24 cellular contexts compared by ENCODE assay signal in the genomic region with DNA sequence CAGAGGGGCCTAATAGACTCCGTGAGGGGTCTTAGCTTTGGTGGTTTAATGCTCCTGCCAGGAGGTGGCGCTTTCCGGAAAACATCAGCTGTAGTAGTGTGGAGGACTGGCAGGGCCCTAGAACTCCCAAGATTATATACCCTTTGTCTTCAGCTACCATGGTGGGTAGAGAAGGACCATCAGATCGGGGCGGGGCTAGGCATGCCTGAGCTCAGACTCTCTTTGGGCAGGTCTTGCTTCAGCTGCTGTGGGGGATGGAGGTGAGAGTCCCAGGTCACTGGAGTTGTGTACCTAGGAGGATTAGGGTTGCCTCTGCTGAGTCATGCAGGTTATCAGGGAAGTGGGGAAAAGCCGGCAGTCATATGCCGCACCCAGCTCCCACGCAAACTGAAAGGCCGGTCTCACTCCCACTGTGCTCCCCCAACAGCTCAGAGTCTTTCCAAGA.
DNase-seq lines count a peak whose midpoint lies in the region; ATAC-seq and TF ChIP-seq lines count a peak whose summit lies in the region.
"Had no signal": no experiment of that assay in that cellular context is flagged by ENCODE, and none has a peak within 500 bp of the region (broad histone marks: within the 10 kb centered on the region; RNA-seq: fewer than 3 reads in every experiment).

No MANE protein-coding gene starts in this region.

- H3K36me3 Mint-ChIP-seq in H9 (ENCODE audit: insufficient read depth in 1 of 3, low read depth in 3 of 3) (peaks cover 2 to 10% (median 6%) of the 10 kb centered on the region in 3 experiments; a peak in 4 of 7 replicates), progenitor cell of endocrine pancreas (ENCODE audit: insufficient read depth) (peaks cover 2% of the 10 kb centered on the region)
- H3K36me3 Mint-ChIP-seq in activated naive CD4-positive, alpha-beta T cell treated with anti-CD3 and anti-CD28 coated beads, Interleukin-2, amount 10 ng/mL, durations not matched to agents 7 days and 5 days, result peaks cover 3% of the 10 kb centered on the region
- H3K36me3 Mint-ChIP-seq: CD4-positive, alpha-beta memory T cell had no signal

- no peak overlapping the region for H2AFZ ChIP-seq in H9 (ENCODE audit: low read length)

- H3K9me3 ChIP-seq in H9 (ENCODE audit: control insufficient read depth, low read depth, low read length) (no peaks in the 10 kb centered on the region), esophagus (ENCODE audit: control insufficient read depth in 2 of 2, insufficient read depth in 1 of 2, low read depth in 1 of 2, low read length in 1 of 2) (peaks cover 0 to 3% of the 10 kb centered on the region in 2 donors)
- H3K9me3 ChIP-seq: psoas muscle, upper lobe of left lung had no signal

- no peaks in the 10 kb centered on the region for H3K79me2 ChIP-seq in H9 (ENCODE audit: insufficient read depth, low read length)

- CTCF ChIA-PET in activated naive CD4-positive, alpha-beta T cell treated with anti-CD3 and anti-CD28 coated beads, Interleukin-2, amount 10 ng/mL, durations not matched to agents 7 days and 5 days (lab: Charles Lee), result interaction anchor here (0.9 kb wide), 2 partner anchors 9 to 36 kb away, joined by 3 to 4 read pairs; no protein-coding TSS in a partner anchor

- no peak overlapping the region for H3K18ac ChIP-seq in H9 (ENCODE audit: insufficient read length, low read depth, low read length)

- no peak overlapping the region for H3K4ac ChIP-seq in H9 (ENCODE audit: low read depth, low read length)

- H3K9ac ChIP-seq in H9 (ENCODE audit: extremely low read depth, insufficient read length, low read length), result no peak overlapping the region

- H3K23ac ChIP-seq in H9 (ENCODE audit: insufficient read length, low read depth, low read length), result no peak overlapping the region

- no peak overlapping the region for H2BK5ac ChIP-seq in H9 (ENCODE audit: insufficient read length, low read length)

- ATAC-seq in HG02840 (IDR thresholded peaks at IDR 0.05; ENCODE audit: low FRiP score, unreplicated experiment), result no peak
- ATAC-seq: activated CD8-positive, alpha-beta T cell treated with anti-CD3 and anti-CD28 coated beads, Interleukin-2, amount 10 ng/mL, durations not matched to agents 7 days and 5 days; left ventricle myocardium superior; psoas muscle had no signal

- no peaks in the 10 kb centered on the region for H3K23me2 ChIP-seq in H9 (ENCODE audit: insufficient read length, low read depth, low read length, poor library complexity, severe bottlenecking)

- H3K36me3 ChIP-seq in esophagus (ENCODE audit: control insufficient read depth in 2 of 2, insufficient read depth in 2 of 2, low read length in 1 of 2), result no peaks in the 10 kb centered on the region
- H3K36me3 ChIP-seq: esophagus muscularis mucosa, upper lobe of left lung had no signal

- H3K14ac ChIP-seq in H9 (ENCODE audit: insufficient read depth, low read length), result no peak overlapping the region

- H4K91ac ChIP-seq in H9 (ENCODE audit: insufficient read length, low read depth, low read length), result no peak overlapping the region

- H4K5ac ChIP-seq in H9 (ENCODE audit: insufficient read length, low read depth, low read length), result no peak overlapping the region

- H2BK15ac ChIP-seq in H9 (ENCODE audit: low read depth, low read length), result no peak overlapping the region

- H3K27me3 ChIP-seq in H9 (ENCODE audit: insufficient read depth, low read length) (no peaks in the 10 kb centered on the region), esophagus (ENCODE audit: control insufficient read depth in 1 of 2, insufficient read depth in 2 of 2, low read length in 2 of 2) (no peaks in the 10 kb centered on the region)
- H3K27me3 ChIP-seq: esophagus muscularis mucosa, upper lobe of left lung had no signal

- no peak overlapping the region for H4K8ac ChIP-seq in H9 (replicated peaks; ENCODE audit: insufficient read length, low read depth, low read length)

- no peak overlapping the region for H3K27ac ChIP-seq in H9 (ENCODE audit: insufficient read length, low read depth, low read length)
- peak overlapping the region; percentile 74 to 87 for H3K27ac ChIP-seq in esophagus (ENCODE audit: low read depth in 2 of 2, low read length in 1 of 2)
- H3K27ac ChIP-seq: esophagus muscularis mucosa, psoas muscle, upper lobe of left lung had no signal

- no peak overlapping the region for H3T11ph ChIP-seq in H9 (ENCODE audit: low read length)

- H2AK5ac ChIP-seq in H9 (ENCODE audit: insufficient read length, low read length), result no peak overlapping the region

- peak overlapping the region in 1 of 3 experiments; percentile 44; a peak in 1 of 7 replicates for H3K27ac Mint-ChIP-seq in H9
- H3K27ac Mint-ChIP-seq in progenitor cell of endocrine pancreas, result peak overlapping the region; percentile 22
- no peak overlapping the region for H3K27ac Mint-ChIP-seq in activated naive CD4-positive, alpha-beta T cell treated with anti-CD3 and anti-CD28 coated beads, Interleukin-2, amount 10 ng/mL, durations not matched to agents 7 days and 5 days
- H3K27ac Mint-ChIP-seq: activated CD8-positive, alpha-beta T cell treated with anti-CD3 and anti-CD28 coated beads, Interleukin-2, amount 10 ng/mL, durations not matched to agents 7 days and 5 days had no signal

- H3K9me3 Mint-ChIP-seq in H9 (peaks cover 5 to 9% of the 10 kb centered on the region in 2 experiments; a peak in 3 of 5 replicates), progenitor cell of endocrine pancreas (ENCODE audit: low read depth) (peaks cover 14% of the 10 kb centered on the region)
- peaks cover 3% of the 10 kb centered on the region for H3K9me3 Mint-ChIP-seq in activated naive CD4-positive, alpha-beta T cell treated with anti-CD3 and anti-CD28 coated beads, Interleukin-2, amount 10 ng/mL, durations not matched to agents 7 days and 5 days

- no peak overlapping the region for H2BK120ac ChIP-seq in H9 (ENCODE audit: low read depth, low read length, poor library complexity, severe bottlenecking)

- no peak overlapping the region for H2BK12ac ChIP-seq in H9 (ENCODE audit: insufficient read length, low read depth, low read length)

- WGBS in H9 (ENCODE audit: extremely low coverage, insufficient read length, low lambda C conversion rate), result no CpG with 5 or more reads among the region's 9 CpGs
- 67 to 73% methylated on average over 9 of the region's 9 CpGs for WGBS in esophagus, 2 donors

- no peak overlapping the region for H3K4me3 ChIP-seq in esophagus (ENCODE audit: low read depth in 1 of 2, low read length in 2 of 2)
- H3K4me3 ChIP-seq: esophagus muscularis mucosa, psoas muscle, smooth muscle cell, upper lobe of left lung had no signal

- no peak overlapping the region for H3K4me2 ChIP-seq in H9 (ENCODE audit: insufficient read depth, insufficient read length, low read length)
- H3K4me2 ChIP-seq: smooth muscle cell had no signal

- no peak overlapping the region for H3K56ac ChIP-seq in H9 (ENCODE audit: insufficient read length, low read depth, low read length)

- H2BK20ac ChIP-seq in H9 (ENCODE audit: low read depth, low read length, poor library complexity, severe bottlenecking), result peak overlapping the region; percentile 11

- peak; percentile 62 for TF ChIP-seq CTCF in H9 (conservative IDR thresholded peaks at IDR 0.05)
- peak; percentile 19 for TF ChIP-seq CTCF in progenitor cell of endocrine pancreas (IDR thresholded peaks at IDR 0.05; ENCODE audit: unreplicated experiment)

- H3K4me3 Mint-ChIP-seq in H9, result no peak overlapping the region
- H3K4me3 Mint-ChIP-seq in progenitor cell of endocrine pancreas (ENCODE audit: low read depth), result no peak overlapping the region
- no peak overlapping the region for H3K4me3 Mint-ChIP-seq in activated naive CD4-positive, alpha-beta T cell treated with anti-CD3 and anti-CD28 coated beads, Interleukin-2, amount 10 ng/mL, durations not matched to agents 7 days and 5 days
- H3K4me3 Mint-ChIP-seq: activated CD8-positive, alpha-beta T cell treated with anti-CD3 and anti-CD28 coated beads, Interleukin-2, amount 10 ng/mL, durations not matched to agents 7 days and 5 days; CD4-positive, alpha-beta memory T cell had no signal

- peaks cover 14 to 21% of the 10 kb centered on the region in 2 experiments for H3K4me1 Mint-ChIP-seq in H9
- peaks cover 8% of the 10 kb centered on the region for H3K4me1 Mint-ChIP-seq in progenitor cell of endocrine pancreas (ENCODE audit: low read depth)
- H3K4me1 Mint-ChIP-seq in activated naive CD4-positive, alpha-beta T cell treated with anti-CD3 and anti-CD28 coated beads, Interleukin-2, amount 10 ng/mL, durations not matched to agents 7 days and 5 days, result peaks cover 27% of the 10 kb centered on the region

- no peaks in the 10 kb centered on the region; the same call in 1 of the 2 replicates for H3K27me3 Mint-ChIP-seq in H9 (ENCODE audit: low read depth)
- H3K27me3 Mint-ChIP-seq in progenitor cell of endocrine pancreas, result peaks cover 48% of the 10 kb centered on the region
- no peaks in the 10 kb centered on the region for H3K27me3 Mint-ChIP-seq in activated naive CD4-positive, alpha-beta T cell treated with anti-CD3 and anti-CD28 coated beads, Interleukin-2, amount 10 ng/mL, durations not matched to agents 7 days and 5 days
- H3K27me3 Mint-ChIP-seq: CD4-positive, alpha-beta memory T cell had no signal

- H3K79me1 ChIP-seq in H9 (ENCODE audit: insufficient read depth, low read depth, low read length, poor library complexity, severe bottlenecking), result no peaks in the 10 kb centered on the region

- DNase-seq in H9 (peak; percentile 78), NAMALWA (ENCODE audit: low spot score) (peak; percentile 11), progenitor cell of endocrine pancreas (ENCODE audit: low spot score, unreplicated experiment) (no peak), HuH-7.5 (ENCODE audit: low spot score) (no peak), NCI-H1105 (lab: John Stamatoyannopoulos, UW) (no peak)
- no peak for DNase-seq in activated naive CD4-positive, alpha-beta T cell treated with anti-CD3 and anti-CD28 coated beads, Interleukin-2, amount 10 ng/mL, durations not matched to agents 7 days and 5 days
- DNase-seq: activated CD8-positive, alpha-beta T cell treated with anti-CD3 and anti-CD28 coated beads, Interleukin-2, amount 10 ng/mL, durations not matched to agents 7 days and 5 days; activated naive CD4-positive, alpha-beta T cell treated with Interleukin-2 at 50 U/mL for 16 hours; activated T-cell treated with anti-CD3 and anti-CD28 coated beads, Interleukin-2, amount 50 U/mL, for 1 hour; amygdala; CD4-positive, alpha-beta memory T cell; DMS53; KBM-7; left ventricle myocardium superior; NCI-H1092; NCI-H2029 treated with DMSO at 0.1 percent for 48 hours; stimulated activated CD4-positive, alpha-beta T cell treated with anti-CD3 and anti-CD28 coated beads, Interleukin-4, amount 100 ng/mL, for 4 hours; T-helper 9 cell; upper lobe of left lung had no signal

- H4K20me1 ChIP-seq in H9 (ENCODE audit: control insufficient read depth, insufficient read depth, insufficient read length), result no peaks in the 10 kb centered on the region

- H3K4me1 ChIP-seq in H9 (ENCODE audit: insufficient read depth, low read length), result no peaks in the 10 kb centered on the region
- H3K4me1 ChIP-seq in esophagus (ENCODE audit: control insufficient read depth in 2 of 2, insufficient read depth in 2 of 2, low read length in 1 of 2), result no peaks in the 10 kb centered on the region
- H3K4me1 ChIP-seq: esophagus muscularis mucosa, psoas muscle, upper lobe of left lung had no signal

Comparison
In these comparisons a context has a peak if more than half of its experiments do, and no peak if none do; other contexts are left out.
1. DNase-seq: peak in H9 (single experiment) and NAMALWA (single experiment); none in progenitor cell of endocrine pancreas (single experiment), activated naive CD4-positive, alpha-beta T cell treated with anti-CD3 and anti-CD28 coated beads, Interleukin-2, amount 10 ng/mL, durations not matched to agents 7 days and 5 days (single experiment), HuH-7.5 (single experiment) and NCI-H1105 (single experiment).